Comparison of ENCODE assay signal across 1 cellular context in genomic region chr12:98503593-98504367, GRCh38.
TF ChIP-seq lines count a peak whose summit lies in the region.

No MANE protein-coding gene starts in this region.

TF ChIP-seq in GM23338, 12 proteins besides CTCF, POLR2A, EP300 and RAD21 (continued from another document):
- TF ChIP-seq, protein P1, sequence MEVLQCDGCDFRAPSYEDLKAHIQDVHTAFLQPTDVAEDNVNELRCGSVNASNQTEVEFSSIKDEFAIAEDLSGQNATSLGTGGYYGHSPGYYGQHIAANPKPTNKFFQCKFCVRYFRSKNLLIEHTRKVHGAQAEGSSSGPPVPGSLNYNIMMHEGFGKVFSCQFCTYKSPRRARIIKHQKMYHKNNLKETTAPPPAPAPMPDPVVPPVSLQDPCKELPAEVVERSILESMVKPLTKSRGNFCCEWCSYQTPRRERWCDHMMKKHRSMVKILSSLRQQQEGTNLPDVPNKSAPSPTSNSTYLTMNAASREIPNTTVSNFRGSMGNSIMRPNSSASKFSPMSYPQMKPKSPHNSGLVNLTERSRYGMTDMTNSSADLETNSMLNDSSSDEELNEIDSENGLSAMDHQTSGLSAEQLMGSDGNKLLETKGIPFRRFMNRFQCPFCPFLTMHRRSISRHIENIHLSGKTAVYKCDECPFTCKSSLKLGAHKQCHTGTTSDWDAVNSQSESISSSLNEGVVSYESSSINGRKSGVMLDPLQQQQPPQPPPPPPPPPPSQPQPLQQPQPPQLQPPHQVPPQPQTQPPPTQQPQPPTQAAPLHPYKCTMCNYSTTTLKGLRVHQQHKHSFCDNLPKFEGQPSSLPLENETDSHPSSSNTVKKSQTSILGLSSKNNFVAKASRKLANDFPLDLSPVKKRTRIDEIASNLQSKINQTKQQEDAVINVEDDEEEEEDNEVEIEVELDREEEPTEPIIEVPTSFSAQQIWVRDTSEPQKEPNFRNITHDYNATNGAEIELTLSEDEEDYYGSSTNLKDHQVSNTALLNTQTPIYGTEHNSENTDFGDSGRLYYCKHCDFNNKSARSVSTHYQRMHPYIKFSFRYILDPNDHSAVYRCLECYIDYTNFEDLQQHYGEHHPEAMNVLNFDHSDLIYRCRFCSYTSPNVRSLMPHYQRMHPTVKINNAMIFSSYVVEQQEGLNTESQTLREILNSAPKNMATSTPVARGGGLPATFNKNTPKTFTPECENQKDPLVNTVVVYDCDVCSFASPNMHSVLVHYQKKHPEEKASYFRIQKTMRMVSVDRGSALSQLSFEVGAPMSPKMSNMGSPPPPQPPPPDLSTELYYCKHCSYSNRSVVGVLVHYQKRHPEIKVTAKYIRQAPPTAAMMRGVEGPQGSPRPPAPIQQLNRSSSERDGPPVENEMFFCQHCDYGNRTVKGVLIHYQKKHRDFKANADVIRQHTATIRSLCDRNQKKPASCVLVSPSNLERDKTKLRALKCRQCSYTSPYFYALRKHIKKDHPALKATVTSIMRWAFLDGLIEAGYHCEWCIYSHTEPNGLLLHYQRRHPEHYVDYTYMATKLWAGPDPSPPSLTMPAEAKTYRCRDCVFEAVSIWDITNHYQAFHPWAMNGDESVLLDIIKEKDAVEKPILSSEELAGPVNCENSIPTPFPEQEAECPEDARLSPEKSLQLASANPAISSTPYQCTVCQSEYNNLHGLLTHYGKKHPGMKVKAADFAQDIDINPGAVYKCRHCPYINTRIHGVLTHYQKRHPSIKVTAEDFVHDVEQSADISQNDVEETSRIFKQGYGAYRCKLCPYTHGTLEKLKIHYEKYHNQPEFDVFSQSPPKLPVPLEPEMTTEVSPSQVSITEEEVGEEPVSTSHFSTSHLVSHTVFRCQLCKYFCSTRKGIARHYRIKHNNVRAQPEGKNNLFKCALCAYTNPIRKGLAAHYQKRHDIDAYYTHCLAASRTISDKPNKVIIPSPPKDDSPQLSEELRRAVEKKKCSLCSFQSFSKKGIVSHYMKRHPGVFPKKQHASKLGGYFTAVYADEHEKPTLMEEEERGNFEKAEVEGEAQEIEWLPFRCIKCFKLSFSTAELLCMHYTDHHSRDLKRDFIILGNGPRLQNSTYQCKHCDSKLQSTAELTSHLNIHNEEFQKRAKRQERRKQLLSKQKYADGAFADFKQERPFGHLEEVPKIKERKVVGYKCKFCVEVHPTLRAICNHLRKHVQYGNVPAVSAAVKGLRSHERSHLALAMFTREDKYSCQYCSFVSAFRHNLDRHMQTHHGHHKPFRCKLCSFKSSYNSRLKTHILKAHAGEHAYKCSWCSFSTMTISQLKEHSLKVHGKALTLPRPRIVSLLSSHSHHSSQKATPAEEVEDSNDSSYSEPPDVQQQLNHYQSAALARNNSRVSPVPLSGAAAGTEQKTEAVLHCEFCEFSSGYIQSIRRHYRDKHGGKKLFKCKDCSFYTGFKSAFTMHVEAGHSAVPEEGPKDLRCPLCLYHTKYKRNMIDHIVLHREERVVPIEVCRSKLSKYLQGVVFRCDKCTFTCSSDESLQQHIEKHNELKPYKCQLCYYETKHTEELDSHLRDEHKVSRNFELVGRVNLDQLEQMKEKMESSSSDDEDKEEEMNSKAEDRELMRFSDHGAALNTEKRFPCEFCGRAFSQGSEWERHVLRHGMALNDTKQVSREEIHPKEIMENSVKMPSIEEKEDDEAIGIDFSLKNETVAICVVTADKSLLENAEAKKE (CRISPR knock-in tag; IDR thresholded peaks at IDR 0.05), result no peak
- TF ChIP-seq CREB1 (CRISPR knock-in tag; IDR thresholded peaks at IDR 0.05; ENCODE audit: low read depth) (peak; percentile 58), NANOG (IDR thresholded peaks at IDR 0.05; ENCODE audit: borderline replicate concordance) (no peak), POLR2AphosphoS5 (IDR thresholded peaks at IDR 0.05; ENCODE audit: low read depth) (peak; percentile 77), STAT1 (IDR thresholded peaks at IDR 0.05; ENCODE audit: unreplicated experiment) (no peak), JUNB (IDR thresholded peaks at IDR 0.05; ENCODE audit: unreplicated experiment) (no peak), ETS1 (IDR thresholded peaks at IDR 0.05) (peak; percentile 67)
- TF ChIP-seq, protein P2, sequence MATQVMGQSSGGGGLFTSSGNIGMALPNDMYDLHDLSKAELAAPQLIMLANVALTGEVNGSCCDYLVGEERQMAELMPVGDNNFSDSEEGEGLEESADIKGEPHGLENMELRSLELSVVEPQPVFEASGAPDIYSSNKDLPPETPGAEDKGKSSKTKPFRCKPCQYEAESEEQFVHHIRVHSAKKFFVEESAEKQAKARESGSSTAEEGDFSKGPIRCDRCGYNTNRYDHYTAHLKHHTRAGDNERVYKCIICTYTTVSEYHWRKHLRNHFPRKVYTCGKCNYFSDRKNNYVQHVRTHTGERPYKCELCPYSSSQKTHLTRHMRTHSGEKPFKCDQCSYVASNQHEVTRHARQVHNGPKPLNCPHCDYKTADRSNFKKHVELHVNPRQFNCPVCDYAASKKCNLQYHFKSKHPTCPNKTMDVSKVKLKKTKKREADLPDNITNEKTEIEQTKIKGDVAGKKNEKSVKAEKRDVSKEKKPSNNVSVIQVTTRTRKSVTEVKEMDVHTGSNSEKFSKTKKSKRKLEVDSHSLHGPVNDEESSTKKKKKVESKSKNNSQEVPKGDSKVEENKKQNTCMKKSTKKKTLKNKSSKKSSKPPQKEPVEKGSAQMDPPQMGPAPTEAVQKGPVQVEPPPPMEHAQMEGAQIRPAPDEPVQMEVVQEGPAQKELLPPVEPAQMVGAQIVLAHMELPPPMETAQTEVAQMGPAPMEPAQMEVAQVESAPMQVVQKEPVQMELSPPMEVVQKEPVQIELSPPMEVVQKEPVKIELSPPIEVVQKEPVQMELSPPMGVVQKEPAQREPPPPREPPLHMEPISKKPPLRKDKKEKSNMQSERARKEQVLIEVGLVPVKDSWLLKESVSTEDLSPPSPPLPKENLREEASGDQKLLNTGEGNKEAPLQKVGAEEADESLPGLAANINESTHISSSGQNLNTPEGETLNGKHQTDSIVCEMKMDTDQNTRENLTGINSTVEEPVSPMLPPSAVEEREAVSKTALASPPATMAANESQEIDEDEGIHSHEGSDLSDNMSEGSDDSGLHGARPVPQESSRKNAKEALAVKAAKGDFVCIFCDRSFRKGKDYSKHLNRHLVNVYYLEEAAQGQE (IDR thresholded peaks at IDR 0.05; ENCODE audit: unreplicated experiment), result no peak
